Comparison of ENCODE assay signal across 8 cellular contexts in genomic region chr14:34872822-34873590, GRCh38. TPM values are rescaled to one million over a fixed set of nuclear protein-coding genes. Genes with fewer than 3 reads are reported as not detected.
DNase-seq lines count a peak whose midpoint lies in the region; ATAC-seq, FAIRE-seq and TF ChIP-seq lines count a peak whose summit lies in the region.

No MANE protein-coding gene starts in this region.

- no peak for TF ChIP-seq EP300 in H1 (IDR thresholded peaks at IDR 0.05; ENCODE audit: borderline replicate concordance in 1 of 2, low read depth in 2 of 2, low read length in 2 of 2)

- no peaks in the 10 kb centered on the region for H3K27me3 ChIP-seq in BLaER1 treated with 17β-estradiol and CSF1 and Interleukin-3, amounts not matched to agents 10 nM and 100 nM
- no peaks in the 10 kb centered on the region for H3K27me3 ChIP-seq in H1 (replicated peaks in 1 of 4; ENCODE audit: control insufficient read depth in 3 of 4, extremely low read depth in 1 of 4, insufficient read depth in 3 of 4, low read length in 3 of 4)

- H4K5ac ChIP-seq in H1 (ENCODE audit: insufficient read length, low read depth, low read length), result no peak overlapping the region

- H3K18ac ChIP-seq in H1 (ENCODE audit: extremely low read depth, low read length), result peak overlapping the region; percentile 38; the same call in 1 of the 2 replicates

- no peak overlapping the region for H3K56ac ChIP-seq in H1 (replicated peaks; ENCODE audit: insufficient read length, low read depth, low read length)

- H3K4me1 ChIP-seq in BLaER1 treated with 17β-estradiol and CSF1 and Interleukin-3, amounts not matched to agents 10 nM and 100 nM, result peaks cover 27 to 52% (median 38%) of the 10 kb centered on the region in 10 experiments
- H3K4me1 ChIP-seq in H1 (replicated peaks in 1 of 4; ENCODE audit: control insufficient read depth in 3 of 4, insufficient read depth in 4 of 4, low read length in 3 of 4), result peaks cover 0 to 4% (median under 1%) of the 10 kb centered on the region in 4 experiments; a peak in 2 of 7 replicates

- H2AFZ ChIP-seq in H1 (ENCODE audit: low read length), result peak overlapping the region; percentile 25; the same call in 1 of the 2 replicates

- peak overlapping the region; percentile 96 to 100 (median 99) for H3K27ac ChIP-seq in BLaER1 treated with 17β-estradiol and CSF1 and Interleukin-3, amounts not matched to agents 10 nM and 100 nM
- no peak overlapping the region for H3K27ac ChIP-seq in H1 (ENCODE audit: low read depth, low read length)

- H3K4me3 ChIP-seq in BLaER1 treated with 17β-estradiol and CSF1 and Interleukin-3, amounts not matched to agents 10 nM and 100 nM, result peak overlapping the region; percentile 81 to 98 (median 94)
- peak overlapping the region; percentile 72 to 85 (median 77) for H3K4me3 ChIP-seq in H1 (ENCODE audit: extremely low read depth in 1 of 4, insufficient read depth in 2 of 4, low read depth in 3 of 4, low read length in 4 of 4)

- 0 out of 2 replicates have a peak overlapping the region, but pooled peaks have one; percentile 14 for H2BK12ac ChIP-seq in H1 (ENCODE audit: low read depth, low read length)

- FAIRE-seq in H1 (lab: Jason Lieb, UNC), result no peak

- H3K4me2 ChIP-seq in BLaER1 treated with 17β-estradiol and CSF1 and Interleukin-3, amounts not matched to agents 10 nM and 100 nM, result peak overlapping the region; percentile 74 to 95 (median 93)
- peak overlapping the region; percentile 68 to 96 for H3K4me2 ChIP-seq in H1 (ENCODE audit: insufficient read depth in 1 of 2, low read depth in 2 of 2, low read length in 2 of 2)

- no peak overlapping the region for H3K23ac ChIP-seq in H1 (ENCODE audit: insufficient read length)

- H2BK5ac ChIP-seq in H1 (ENCODE audit: low read depth, low read length), result no peak overlapping the region

- peak in 1 of 2 experiments; percentile 51; a peak in 1 of 3 replicates for TF ChIP-seq POLR2A in H1 (IDR thresholded peaks at IDR 0.05; ENCODE audit: control extremely low read depth in 1 of 2, low read depth in 2 of 2, low read length in 2 of 2)

- H3K9ac ChIP-seq in BLaER1 treated with 17β-estradiol and CSF1 and Interleukin-3, amounts not matched to agents 10 nM and 100 nM, result peak overlapping the region; percentile 96 to 100 (median 98)
- H3K9ac ChIP-seq in H1 (replicated peaks in 1 of 4; ENCODE audit: extremely low read depth in 1 of 4, low read depth in 3 of 4, low read length in 3 of 4), result peak overlapping the region; percentile 5 to 88 (median 53); a peak in 5 of 7 replicates

- H4K8ac ChIP-seq in H1 (ENCODE audit: extremely low read depth, insufficient read depth, low read length), result no peak overlapping the region

- no peak for TF ChIP-seq CTCF in H1 (IDR thresholded peaks at IDR 0.05; ENCODE audit: control extremely low read depth in 1 of 3, insufficient read depth in 1 of 3, low read depth in 1 of 3, low read length in 3 of 3)
- TF ChIP-seq CTCF in natural killer cell (IDR thresholded peaks at IDR 0.05), result no peak

- no peaks in the 10 kb centered on the region for H3K36me3 Mint-ChIP-seq in natural killer cell

- no peak overlapping the region for H4K91ac ChIP-seq in H1 (replicated peaks; ENCODE audit: insufficient read length, low read length)

- intact Hi-C loops in natural killer cell (cut with micrococcal nuclease), result loop anchor here (1.0 to 10.0 kb wide), 8 partner anchors 16 to 544 kb away; partner anchors contain the start of genes EAPP, FAM177A1, NFKBIA and PPP2R3C

- H3K4me3 Mint-ChIP-seq in natural killer cell, result peak overlapping the region; percentile 92

- H2AK5ac ChIP-seq in H1 (ENCODE audit: low read depth, low read length), result no peak overlapping the region

- no peaks in the 10 kb centered on the region; the same call in 1 of the 2 replicates for H3K79me1 ChIP-seq in H1 (ENCODE audit: low read depth, low read length)

- H2BK120ac ChIP-seq in H1 (replicated peaks; ENCODE audit: low read depth, low read length), result no peak overlapping the region

- H3K36me3 ChIP-seq in BLaER1 treated with 17β-estradiol and CSF1 and Interleukin-3, amounts not matched to agents 10 nM and 100 nM, result peaks cover 15 to 47% (median 43%) of the 10 kb centered on the region in 11 experiments; a peak in 21 of 22 replicates
- no peaks in the 10 kb centered on the region for H3K36me3 ChIP-seq in H1 (ENCODE audit: control insufficient read depth in 2 of 4, insufficient read depth in 4 of 4, low read length in 3 of 4)

- WGBS in H1 (ENCODE audit: extremely low coverage in 1 of 2, insufficient coverage in 1 of 2, insufficient read length in 1 of 2, insufficient replicate concordance in 2 of 2, low coverage in 1 of 2, low lambda C conversion rate in 2 of 2, missing lambda C conversion rate in 1 of 2), 2 experiments, result 12% methylated on average over 19 of the region's 19 CpGs; no CpG with 5 or more reads in 1 of the 2 experiments

- no peak overlapping the region for H2BK15ac ChIP-seq in H1 (ENCODE audit: low read length)

- peaks cover 4% of the 10 kb centered on the region; the same call in 1 of the 2 replicates for H3K23me2 ChIP-seq in H1 (ENCODE audit: low read depth, low read length)

- peaks cover 51 to 53% of the 10 kb centered on the region in 2 donors for H3K4me1 Mint-ChIP-seq in natural killer cell

- POLR2A ChIA-PET in H1 (lab: Charles Lee; ENCODE audit: partially characterized antibody), result interaction anchor here (1.0 to 2.9 kb wide), 3 partner anchors 9 to 250 kb away, joined by 3 to 14 read pairs (median 4); partner anchors contain the start of gene SRP54

- H3K14ac ChIP-seq in H1 (ENCODE audit: insufficient read length), result no peak overlapping the region

- H2BK20ac ChIP-seq in H1 (ENCODE audit: low read length), result no peak overlapping the region

- CTCF ChIA-PET in H1 (lab: Charles Lee; ENCODE audit: partially characterized antibody), result interaction anchor here (0.6 to 1.4 kb wide), 2 partner anchors 10 to 89 kb away, joined by 3 to 4 read pairs; no protein-coding TSS in a partner anchor

- peak overlapping the region; percentile 97 to 99 for H3K27ac Mint-ChIP-seq in natural killer cell

- H3K4ac ChIP-seq in H1 (replicated peaks; ENCODE audit: insufficient read length, low read depth, low read length), result no peak overlapping the region

- peaks cover 40 to 60% (median 53%) of the 10 kb centered on the region in 11 experiments; a peak in 21 of 22 replicates for H4K20me1 ChIP-seq in BLaER1 treated with 17β-estradiol and CSF1 and Interleukin-3, amounts not matched to agents 10 nM and 100 nM
- H4K20me1 ChIP-seq in H1 (replicated peaks in 1 of 2; ENCODE audit: control insufficient read depth in 1 of 2, insufficient read depth in 2 of 2, low read length in 2 of 2), result peaks cover 0 to 1% of the 10 kb centered on the region in 2 experiments

- DNase-seq in RPMI8226 (peak; percentile 2), H1 (ENCODE audit: low read depth in 1 of 2, low spot score in 2 of 2) (no peak), natural killer cell (no peak), GF-D8 (lab: John Stamatoyannopoulos, UW) (no peak), medulla oblongata (ENCODE audit: extremely low spot score) (no peak)

- no peaks in the 10 kb centered on the region for H3K27me3 Mint-ChIP-seq in natural killer cell (ENCODE audit: low read depth in 2 of 2)

- no peak for TF ChIP-seq RAD21 in H1 (IDR thresholded peaks at IDR 0.05 in 1 of 2, conservative IDR thresholded peaks at IDR 0.05 in 1 of 2; ENCODE audit: low read depth in 2 of 2, low read length in 2 of 2)

- ATAC-seq in GM18517 (IDR thresholded peaks at IDR 0.05; ENCODE audit: unreplicated experiment), result peak; percentile 14
- peak; percentile 5 for ATAC-seq in HG03342 (IDR thresholded peaks at IDR 0.05; ENCODE audit: unreplicated experiment)
- peak in 1 of 3 donors; percentile 6 for ATAC-seq in natural killer cell

- H3K9me3 Mint-ChIP-seq in natural killer cell, result no peaks in the 10 kb centered on the region

- H3K79me2 ChIP-seq in H1 (ENCODE audit: control insufficient read depth in 1 of 2, insufficient read depth in 2 of 2, low read length in 2 of 2), result peaks cover 0 to 37% of the 10 kb centered on the region in 2 experiments; a peak in 2 of 4 replicates

- no peaks in the 10 kb centered on the region for H3K9me3 ChIP-seq in BLaER1 treated with 17β-estradiol and CSF1 and Interleukin-3, amounts not matched to agents 10 nM and 100 nM (replicated peaks in 1 of 11)
- no peaks in the 10 kb centered on the region for H3K9me3 ChIP-seq in H1 (ENCODE audit: insufficient read depth in 2 of 2, low read depth in 1 of 2, low read length in 1 of 2)

TF ChIP-seq in H1, 55 proteins besides CTCF, POLR2A, EP300 and RAD21 (continues in another document):
- TF ChIP-seq FOSL1 (IDR thresholded peaks at IDR 0.05; ENCODE audit: insufficient read depth, low read depth, low read length) (no peak), GTF2F1 (IDR thresholded peaks at IDR 0.05; ENCODE audit: borderline replicate concordance, low read depth, low read length) (no peak), CHD2 (IDR thresholded peaks at IDR 0.05; ENCODE audit: low read length) (no peak), NRF1 (IDR thresholded peaks at IDR 0.05; ENCODE audit: low read depth, low read length) (peak; percentile 30; the same call in 1 of the 2 replicates), BACH1 (IDR thresholded peaks at IDR 0.05; ENCODE audit: low read length) (no peak), USF2 (IDR thresholded peaks at IDR 0.05; ENCODE audit: low read length) (no peak)

RNA-seq across cellular contexts. Expression of gene BAZ1A, which starts 2.2 kb away (rescaled TPM):
- total RNA-seq in H1 (2021; fragmentation: NEBNext Ultra II Directional; extraction: Animal tissue kit (Norgen Biotek cat#: 25700)), result 20.9 and 23.1 TPM in 2 replicates
- polyA plus RNA-seq in H1 (2011; rRNA removed), result 4.1 and 8.0 TPM in 2 replicates
- 9.3 TPM for polyA plus RNA-seq in H1 (2011; cell fraction: cytosol; rRNA removed)
- polyA plus RNA-seq in H1 (2011; cell fraction: nucleus; rRNA removed), result 3.9 TPM
- 11.0 to 21.2 TPM (median 13.7 TPM) in 4 replicates for polyA plus RNA-seq in H1 (2012, experiment 1 of 2)
- 1.7 TPM for polyA plus RNA-seq in H1 (2012, experiment 2 of 2)
- 44.4 TPM for polyA plus RNA-seq in H1 (2013, experiment 1 of 2)
- 40.4 TPM for polyA plus RNA-seq in H1 (2013, experiment 2 of 2)
- polyA minus RNA-seq in H1 (2011; rRNA and poly(A)+ RNA removed), result 13.4 and 15.5 TPM in 2 replicates
- 11.4 TPM for polyA minus RNA-seq in H1 (2011; cell fraction: cytosol; rRNA and poly(A)+ RNA removed)
- polyA minus RNA-seq in H1 (2011; cell fraction: nucleus; rRNA and poly(A)+ RNA removed), result 16.8 TPM
- 10 to 100 TPM; 54.6 to 89.5 (median 64.6) TPM for total RNA-seq in natural killer cell
